Comparison of ENCODE assay signal across 16 cellular contexts in the genomic region with DNA sequence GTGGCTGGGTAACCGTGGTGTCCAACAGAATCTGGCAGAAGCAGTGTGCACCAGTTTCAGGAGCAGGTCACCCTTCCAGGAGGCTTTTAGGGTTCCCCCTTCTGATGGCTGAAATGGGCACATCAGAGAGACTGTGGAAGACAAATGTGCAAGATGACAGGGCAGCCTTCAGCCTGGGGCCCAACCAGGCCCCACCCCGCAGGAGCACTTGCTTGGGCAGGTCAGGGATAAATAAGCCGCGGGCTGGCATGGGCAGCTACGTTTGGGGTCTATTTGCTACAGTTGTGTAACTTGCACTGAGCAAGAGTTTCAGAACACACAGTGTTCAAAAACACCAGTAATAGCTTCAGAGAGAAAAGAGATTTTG. TPM values are rescaled to one million over a fixed set of nuclear protein-coding genes. Genes with fewer than 3 reads are reported as not detected.
A peak's percentile ranks its signal among the peaks of the same experiment; 100 is the strongest.
DNase-seq lines count a peak whose midpoint lies in the region; TF ChIP-seq lines count a peak whose summit lies in the region.
"Had no signal": no experiment of that assay in that cellular context is flagged by ENCODE, and none has a peak within 500 bp of the region (broad histone marks: within the 10 kb centered on the region; RNA-seq: fewer than 3 reads in every experiment).

No MANE protein-coding gene starts in this region.

- no peaks in the 10 kb centered on the region for H3K27me3 Mint-ChIP-seq in Caco-2 (ENCODE audit: insufficient read depth, unreplicated experiment)

- 35 to 47% methylated on average over 4 of the region's 5 CpGs for WGBS in esophagus squamous epithelium, 2 donors
- WGBS in sigmoid colon, 2 donors: 67 to 71% methylated on average over 5 of the region's 5 CpGs

- H3K4me3 ChIP-seq in Caco-2 (ENCODE audit: low read depth, low read length) (no peak overlapping the region), esophagus squamous epithelium (no peak overlapping the region), sigmoid colon (no peak overlapping the region)
- H3K4me3 ChIP-seq: thoracic aorta had no signal

- peak overlapping the region; percentile 64 for H3K27ac Mint-ChIP-seq in Caco-2 (ENCODE audit: unreplicated experiment)
- H3K27ac Mint-ChIP-seq: effector memory CD8-positive, alpha-beta T cell; stimulated activated effector memory CD8-positive, alpha-beta T cell treated with anti-CD3 and anti-CD28 coated beads, Interleukin-12 subunit alpha, Interleukin-12 subunit beta, amount 100 ng/mL, for 72 hours had no signal

- H3K4me1 Mint-ChIP-seq in Caco-2 (ENCODE audit: low read depth, unreplicated experiment): peaks cover 18% of the 10 kb centered on the region
- H3K4me1 Mint-ChIP-seq: central memory CD8-positive, alpha-beta T cell had no signal

- no peaks in the 10 kb centered on the region for H3K9me3 Mint-ChIP-seq in Caco-2 (ENCODE audit: unreplicated experiment)
- H3K9me3 Mint-ChIP-seq: central memory CD8-positive, alpha-beta T cell; effector memory CD8-positive, alpha-beta T cell; stimulated activated effector memory CD8-positive, alpha-beta T cell treated with anti-CD3 and anti-CD28 coated beads, Interleukin-12 subunit alpha, Interleukin-12 subunit beta, amount 100 ng/mL, for 72 hours had no signal

- TF ChIP-seq CTCF in Caco-2 (IDR thresholded peaks at IDR 0.05; ENCODE audit: insufficient read depth in 1 of 2, low read depth in 1 of 2, low read length in 1 of 2, severe bottlenecking in 1 of 2, unreplicated experiment in 1 of 2) (no peak), RWPE1 (conservative IDR thresholded peaks at IDR 0.05; ENCODE audit: low read depth) (no peak), esophagus squamous epithelium (IDR thresholded peaks at IDR 0.05) (no peak), sigmoid colon (IDR thresholded peaks at IDR 0.05) (no peak)

- intact Hi-C loops in Caco-2 (cut with micrococcal nuclease; ENCODE audit: unreplicated experiment) (no loop called here), esophagus squamous epithelium (cut with DNase I) (no loop called here), sigmoid colon (cut with DNase I) (no loop called here)

- peaks cover 17% of the 10 kb centered on the region for H3K36me3 Mint-ChIP-seq in Caco-2 (ENCODE audit: insufficient read depth, unreplicated experiment)
- H3K36me3 Mint-ChIP-seq: stimulated activated effector memory CD8-positive, alpha-beta T cell treated with anti-CD3 and anti-CD28 coated beads, Interleukin-12 subunit alpha, Interleukin-12 subunit beta, amount 100 ng/mL, for 72 hours had no signal

- CTCF ChIA-PET in Caco-2 (lab: Charles Lee): interaction anchor here (1.0 kb wide), 1 partner anchor 10 kb away, joined by 3 read pairs; no protein-coding TSS in a partner anchor
- CTCF ChIA-PET in RWPE1 (lab: Yijun Ruan, JAX): no interaction called here

- no peaks in the 10 kb centered on the region for H3K27me3 ChIP-seq in Caco-2 (replicated peaks; ENCODE audit: control insufficient read depth, insufficient read depth, low read length)
- H3K27me3 ChIP-seq in esophagus squamous epithelium: no peaks in the 10 kb centered on the region
- H3K27me3 ChIP-seq in sigmoid colon: no peaks in the 10 kb centered on the region

- H3K27ac ChIP-seq in RWPE1 (peak overlapping the region; percentile 99), esophagus squamous epithelium (peak overlapping the region in 3 of 4 donors; percentile 5 to 75 (median 63)), sigmoid colon (peak overlapping the region in 1 of 4 donors; percentile 38)
- H3K27ac ChIP-seq: thoracic aorta had no signal

- TF ChIP-seq POLR2A in esophagus squamous epithelium (IDR thresholded peaks at IDR 0.05): no peak
- no peak for TF ChIP-seq POLR2A in sigmoid colon (IDR thresholded peaks at IDR 0.05)

- BruUV-seq in Caco-2 (replicated peaks; lab: Mats Ljungman, UMichigan): no TSS peak

- no peak overlapping the region for H3K4me3 Mint-ChIP-seq in Caco-2 (ENCODE audit: unreplicated experiment)
- H3K4me3 Mint-ChIP-seq: central memory CD8-positive, alpha-beta T cell; effector memory CD8-positive, alpha-beta T cell; stimulated activated effector memory CD8-positive, alpha-beta T cell treated with anti-CD3 and anti-CD28 coated beads, Interleukin-12 subunit alpha, Interleukin-12 subunit beta, amount 100 ng/mL, for 72 hours had no signal

- H3K4me1 ChIP-seq in Caco-2 (peaks cover 20% of the 10 kb centered on the region), esophagus squamous epithelium (peaks cover 20 to 39% (median 21%) of the 10 kb centered on the region in 3 donors), sigmoid colon (peaks cover 0 to 9% (median 6%) of the 10 kb centered on the region in 4 donors)

- no peak for TF ChIP-seq EP300 in sigmoid colon (IDR thresholded peaks at IDR 0.05)

- POLR2A ChIA-PET in Caco-2 (lab: Charles Lee): no interaction called here
- POLR2A ChIA-PET in RWPE1 (lab: Yijun Ruan, JAX; ENCODE audit: low non-redundant PET): interaction anchor here (1.6 kb wide), 1 partner anchor 15 kb away, joined by 3 read pairs; no protein-coding TSS in a partner anchor

- H3K9me3 ChIP-seq in Caco-2 (no peaks in the 10 kb centered on the region), esophagus squamous epithelium (no peaks in the 10 kb centered on the region), sigmoid colon (no peaks in the 10 kb centered on the region)
- H3K9me3 ChIP-seq: thoracic aorta had no signal

- no peaks in the 10 kb centered on the region for H3K36me3 ChIP-seq in Caco-2 (ENCODE audit: control insufficient read depth, insufficient read depth, low read length)
- no peaks in the 10 kb centered on the region for H3K36me3 ChIP-seq in esophagus squamous epithelium
- H3K36me3 ChIP-seq in sigmoid colon: no peaks in the 10 kb centered on the region
- H3K36me3 ChIP-seq: thoracic aorta had no signal

- DNase-seq in Caco-2 (no peak), RWPE1 (ENCODE audit: low spot score) (no peak), esophagus squamous epithelium (lab: John Stamatoyannopoulos, UW) (no peak), sigmoid colon (peak; percentile 58), NCI-H82 treated with DMSO at 0.1 percent for 48 hours (lab: John Stamatoyannopoulos, UW; ENCODE audit: unreplicated experiment) (no peak), iPS-NIHi7 (ENCODE audit: extremely low spot score) (no peak), amniotic stem cell (lab: John Stamatoyannopoulos, UW) (no peak)
- DNase-seq: activated CD4-positive, alpha-beta T cell treated with anti-CD3 and anti-CD28 coated beads, Interleukin-2, amount 50 U/mL, for 1 hour; activated gamma-delta T cell treated with Interleukin-2 at 50 U/mL for 16 hours; amygdala; effector memory CD8-positive, alpha-beta T cell; kidney glomerular epithelial cell; NCI-H2029 treated with DMSO at 0.1 percent for 48 hours had no signal

RNA-seq across cellular contexts. Expression of a gene that starts 45.0 kb away (rescaled TPM):
- total RNA-seq in Caco-2 (2022) (10.2 and 15.5 TPM in 2 replicates), esophagus squamous epithelium (10 to 100 TPM in 1 of 4 donors, 1 to 10 TPM in 3; 3.8 to 10.6 (median 5.4) TPM), sigmoid colon (10 to 100 TPM in 1 of 4 donors, 1 to 10 TPM in 3; 3.8 to 18.6 (median 7.2) TPM)
- 10 to 100 TPM in 1 of 3 donors, 1 to 10 TPM in 2; 1.8 to 12.9 (median 3.0) TPM for polyA plus RNA-seq in sigmoid colon

RNA-seq across cellular contexts. Expression of a gene that starts 55.2 kb away (rescaled TPM):
- total RNA-seq in Caco-2 (2022) (131 and 137 TPM in 2 replicates), esophagus squamous epithelium (10 to 100 TPM; 37.8 to 49.8 (median 45.3) TPM), sigmoid colon (10 to 100 TPM; 32.1 to 54.8 (median 42.3) TPM)
- 10 to 100 TPM in 2 of 3 donors, 1 to 10 TPM in 1; 7.8 to 88.7 (median 14.1) TPM for polyA plus RNA-seq in sigmoid colon
